ENCODE assay signal across 8 cellular contexts in the genomic region with DNA sequence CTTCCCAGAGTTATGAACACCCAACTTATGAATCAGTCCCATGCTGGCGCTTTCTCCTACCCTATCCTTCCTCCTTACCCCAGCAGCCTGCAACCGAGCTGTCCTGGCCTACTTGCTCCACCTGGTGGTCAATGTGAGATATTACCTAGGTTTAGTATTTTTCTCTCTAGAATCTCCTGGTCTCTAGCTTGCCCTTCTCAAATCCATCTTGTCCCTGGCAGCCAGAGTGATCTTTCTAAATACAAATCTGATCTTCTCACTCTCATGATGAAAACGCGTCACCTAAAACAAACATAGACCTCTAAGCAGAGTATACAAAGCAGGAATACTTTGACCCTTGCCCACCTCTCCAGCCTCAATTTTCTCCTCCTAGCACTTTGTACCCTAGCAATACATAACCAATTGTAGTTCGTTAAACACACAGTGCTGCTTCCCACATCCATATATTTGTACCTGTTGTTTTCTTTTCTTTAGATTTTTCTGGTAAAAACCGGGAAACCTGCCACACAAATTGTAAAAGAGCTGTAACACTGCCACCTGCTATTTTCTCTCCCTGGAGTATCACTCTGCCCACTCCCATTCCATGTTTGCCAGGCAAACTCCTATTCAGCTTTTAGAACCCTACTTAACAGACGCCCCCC. TPM values are rescaled to one million over a fixed set of nuclear protein-coding genes. Genes with fewer than 3 reads are reported as not detected.
DNase-seq lines count a peak whose midpoint lies in the region; ATAC-seq, FAIRE-seq and TF ChIP-seq lines count a peak whose summit lies in the region.
"Had no signal": no experiment of that assay in that cellular context is flagged by ENCODE, and none has a peak within 500 bp of the region (broad histone marks: within the 10 kb centered on the region; RNA-seq: fewer than 3 reads in every experiment).

No MANE protein-coding gene starts in this region.

- CTCF ChIA-PET in activated naive CD4-positive, alpha-beta T cell treated with anti-CD3 and anti-CD28 coated beads, Interleukin-2, amount 10 ng/mL, durations not matched to agents 7 days and 5 days (lab: Charles Lee): interaction anchor here (0.6 to 9.2 kb wide), 14 partner anchors 10 to 862 kb away, joined by 3 to 135 read pairs (median 4); a partner anchor contains a TSS

- H3K36me3 ChIP-seq in RWPE2 (ENCODE audit: low read depth): no peaks in the 10 kb centered on the region
- no peaks in the 10 kb centered on the region for H3K36me3 ChIP-seq in heart right ventricle
- H3K36me3 ChIP-seq in small intestine (ENCODE audit: control insufficient read depth in 2 of 2, insufficient read depth in 2 of 2, low read length in 2 of 2): no peaks in the 10 kb centered on the region

- H3K4me1 Mint-ChIP-seq in activated naive CD4-positive, alpha-beta T cell treated with anti-CD3 and anti-CD28 coated beads, Interleukin-2, amount 10 ng/mL, durations not matched to agents 7 days and 5 days: peaks cover 8% of the 10 kb centered on the region

- H3K27ac ChIP-seq in RWPE2 (ENCODE audit: poor library complexity, severe bottlenecking): no peak overlapping the region
- no peak overlapping the region for H3K27ac ChIP-seq in heart right ventricle
- no peak overlapping the region for H3K27ac ChIP-seq in small intestine (ENCODE audit: low read depth in 1 of 2, low read length in 1 of 2)

- no peak for FAIRE-seq in small intestine (lab: Jason Lieb, UNC)

- intact Hi-C loops in heart right ventricle (cut with DNase I): loop anchor here (1.0 to 10.0 kb wide), 7 partner anchors 35 to 865 kb away; a partner anchor contains a TSS

- peaks cover 12% of the 10 kb centered on the region for H3K9me3 Mint-ChIP-seq in activated naive CD4-positive, alpha-beta T cell treated with anti-CD3 and anti-CD28 coated beads, Interleukin-2, amount 10 ng/mL, durations not matched to agents 7 days and 5 days

- peaks cover 4% of the 10 kb centered on the region for H3K4me1 ChIP-seq in RWPE2 (ENCODE audit: insufficient read depth, poor library complexity, severe bottlenecking)
- peaks cover 0 to 25% (median 11%) of the 10 kb centered on the region in 9 donors for H3K4me1 ChIP-seq in heart right ventricle
- no peaks in the 10 kb centered on the region for H3K4me1 ChIP-seq in small intestine (ENCODE audit: control insufficient read depth in 2 of 2, insufficient read depth in 1 of 2, low read depth in 1 of 2, low read length in 1 of 2)

- H3K27me3 Mint-ChIP-seq in activated naive CD4-positive, alpha-beta T cell treated with anti-CD3 and anti-CD28 coated beads, Interleukin-2, amount 10 ng/mL, durations not matched to agents 7 days and 5 days: peaks cover 20% of the 10 kb centered on the region
- H3K27me3 Mint-ChIP-seq: activated naive CD8-positive, alpha-beta T cell had no signal

- WGBS in heart right ventricle, 2 donors: 43 to 57% methylated on average over 7 of the region's 7 CpGs
- 18 to 34% (median 25%) methylated on average over 7 of the region's 7 CpGs for WGBS in small intestine, 3 donors

- H3K4me3 ChIP-seq in RWPE2 (ENCODE audit: severe bottlenecking): no peak overlapping the region
- H3K4me3 ChIP-seq in heart right ventricle: no peak overlapping the region
- H3K4me3 ChIP-seq in small intestine (ENCODE audit: low read depth in 1 of 2, low read length in 2 of 2): no peak overlapping the region

- TF ChIP-seq CTCF in GM12872 (IDR thresholded peaks at IDR 0.05; ENCODE audit: insufficient read depth, low read depth, low read length) (peak; percentile 73), RWPE2 (IDR thresholded peaks at IDR 0.05; ENCODE audit: poor library complexity, severe bottlenecking) (peak; percentile 63), heart right ventricle (IDR thresholded peaks at IDR 0.05) (peak; percentile 50 to 76 (median 70))

- H3K27me3 ChIP-seq in RWPE2 (ENCODE audit: insufficient read depth, poor library complexity, severe bottlenecking) (no peaks in the 10 kb centered on the region), heart right ventricle (no peaks in the 10 kb centered on the region), small intestine (ENCODE audit: control insufficient read depth in 2 of 2, insufficient read depth in 2 of 2, low read length in 2 of 2) (no peaks in the 10 kb centered on the region)

- no peaks in the 10 kb centered on the region for H3K9me3 ChIP-seq in RWPE2 (ENCODE audit: severe bottlenecking)
- peaks cover 0 to 13% (median 3%) of the 10 kb centered on the region in 11 donors for H3K9me3 ChIP-seq in heart right ventricle
- no peaks in the 10 kb centered on the region for H3K9me3 ChIP-seq in small intestine (ENCODE audit: control insufficient read depth, low read depth)

- no peak overlapping the region for H3K27ac Mint-ChIP-seq in activated naive CD4-positive, alpha-beta T cell treated with anti-CD3 and anti-CD28 coated beads, Interleukin-2, amount 10 ng/mL, durations not matched to agents 7 days and 5 days
- H3K27ac Mint-ChIP-seq: activated naive CD8-positive, alpha-beta T cell had no signal

- ATAC-seq in RWPE2 (ENCODE audit: low read depth): peak; percentile 54
- peak; percentile 49 to 75 (median 58) for ATAC-seq in heart right ventricle
- no peak for ATAC-seq in HG03571 (IDR thresholded peaks at IDR 0.05; ENCODE audit: unreplicated experiment)

- no peak overlapping the region for H3K4me3 Mint-ChIP-seq in activated naive CD4-positive, alpha-beta T cell treated with anti-CD3 and anti-CD28 coated beads, Interleukin-2, amount 10 ng/mL, durations not matched to agents 7 days and 5 days
- H3K4me3 Mint-ChIP-seq: activated naive CD8-positive, alpha-beta T cell had no signal

- H3K36me3 Mint-ChIP-seq in activated naive CD4-positive, alpha-beta T cell treated with anti-CD3 and anti-CD28 coated beads, Interleukin-2, amount 10 ng/mL, durations not matched to agents 7 days and 5 days: peaks cover 2% of the 10 kb centered on the region

- DNase-seq in HK-2 (ENCODE audit: unreplicated experiment) (peak; percentile 45), RWPE2 (ENCODE audit: low spot score) (no peak), heart right ventricle (peak; percentile 18 to 23), small intestine (peak; percentile 75)
- DNase-seq in activated naive CD4-positive, alpha-beta T cell treated with anti-CD3 and anti-CD28 coated beads, Interleukin-2, amount 10 ng/mL, durations not matched to agents 7 days and 5 days: peak; percentile 66

RNA-seq across cellular contexts. Expression of a gene that starts 20.0 kb away (rescaled TPM):
- total RNA-seq in heart right ventricle: 100 to 1,000 TPM in 9 of 10 donors, 10 to 100 TPM in 1; 77.6 to 168 (median 120) TPM
- polyA plus RNA-seq in heart right ventricle: 10 to 100 TPM in 1 of 2 donors, 1 to 10 TPM in 1; 4.9 to 15.4 TPM
- polyA plus RNA-seq in small intestine: 1 to 10 TPM; 2.7 to 6.2 (median 5.3) TPM

RNA-seq across cellular contexts. Expression of a gene that starts 34.8 kb away (rescaled TPM):
- total RNA-seq in heart right ventricle: 10 to 100 TPM; 38.5 to 63.2 (median 47.9) TPM
- polyA plus RNA-seq in heart right ventricle: 10 to 100 TPM; 12.9 to 40.1 TPM
- 10 to 100 TPM in 1 of 3 donors, 1 to 10 TPM in 2; 2.0 to 34.5 (median 4.1) TPM for polyA plus RNA-seq in small intestine
